In genomic region chr18:78979682-78980278, GRCh38 we compare ENCODE assay signal across 13 cellular contexts. TPM values are rescaled to one million over a fixed set of nuclear protein-coding genes. Genes with fewer than 3 reads are reported as not detected.
DNase-seq lines count a peak whose midpoint lies in the region; ATAC-seq and TF ChIP-seq lines count a peak whose summit lies in the region.
"Had no signal": no experiment of that assay in that cellular context is flagged by ENCODE, and none has a peak within 500 bp of the region (broad histone marks: within the 10 kb centered on the region; RNA-seq: fewer than 3 reads in every experiment).

Gene SALL3, plus strand, starts transcription at chr18:78979818. Its CDS starts 457 bp downstream, at chr18:78980275.

- ATAC-seq in left cardiac atrium (no peak), GM21737 (IDR thresholded peaks at IDR 0.05; ENCODE audit: unreplicated experiment) (no peak), lower lobe of right lung (no peak)

- H4K5ac ChIP-seq in mesendoderm (ENCODE audit: low read length), result no peak within 1 kb of the TSS

- H3K79me2 ChIP-seq in mesendoderm (ENCODE audit: control insufficient read depth, insufficient read depth, low read length), result peaks cover 24% of the 10 kb centered on the region

- H3K4me2 ChIP-seq in mesendoderm (ENCODE audit: low read length), result peak within 1 kb of the TSS; percentile 67

- H2AK5ac ChIP-seq in mesendoderm (ENCODE audit: low read length), result no peak within 1 kb of the TSS

- peak within 1 kb of the TSS; percentile 99 for H3K18ac ChIP-seq in mesendoderm (ENCODE audit: low read length)

- H4K8ac ChIP-seq in mesendoderm (ENCODE audit: low read depth, low read length), result no peak within 1 kb of the TSS

- DNase-seq in right atrium auricular region (ENCODE audit: low spot score) (no peak), left cardiac atrium (no peak), caudate nucleus (lab: John Stamatoyannopoulos, UW) (peak in 11 of 61 donors; percentile 32 to 54 (median 43)), mesendoderm (peak; percentile 87), foreskin fibroblast (no peak), lower lobe of right lung (no peak)
- DNase-seq in effector memory CD4-positive, alpha-beta T cell, result no peak
- DNase-seq: activated CD4-positive, alpha-beta T cell treated with anti-CD3 and anti-CD28 coated beads for 48 hours; adrenal gland; CD4-positive, alpha-beta memory T cell; thyroid gland had no signal

- H3K4me1 ChIP-seq in right atrium auricular region (peaks cover 0 to 19% of the 10 kb centered on the region in 2 donors), mesendoderm (ENCODE audit: control insufficient read depth, low read depth, low read length) (peaks cover 4% of the 10 kb centered on the region), lower lobe of right lung (no peaks in the 10 kb centered on the region)
- H3K4me1 ChIP-seq in effector memory CD4-positive, alpha-beta T cell (ENCODE audit: control insufficient read depth, insufficient read depth, low read length, poor library complexity, severe bottlenecking), result peaks cover 10% of the 10 kb centered on the region

- H3K9ac ChIP-seq in mesendoderm (ENCODE audit: low read length), result peak within 1 kb of the TSS; percentile 75

- H2BK15ac ChIP-seq in mesendoderm (replicated peaks; ENCODE audit: low read depth), result peak within 1 kb of the TSS; percentile 93

- no CpG with 5 or more reads among the region's 111 CpGs for WGBS in mesendoderm (ENCODE audit: extremely low coverage, insufficient coverage, low lambda C conversion rate)

- no peak within 1 kb of the TSS for H2BK5ac ChIP-seq in mesendoderm (ENCODE audit: low read length)

- peak within 1 kb of the TSS; percentile 76 for H2BK120ac ChIP-seq in mesendoderm (ENCODE audit: low read depth, low read length)

- TF ChIP-seq CTCF in right atrium auricular region (IDR thresholded peaks at IDR 0.05), result no peak
- TF ChIP-seq CTCF in foreskin fibroblast (IDR thresholded peaks at IDR 0.05; ENCODE audit: low read depth, low read length), result no peak
- TF ChIP-seq CTCF in lower lobe of right lung (IDR thresholded peaks at IDR 0.05), result no peak

- H3K23ac ChIP-seq in mesendoderm (ENCODE audit: low read length), result peak within 1 kb of the TSS; percentile 66

- H3K27ac ChIP-seq in right atrium auricular region, result peak within 1 kb of the TSS; percentile 56
- H3K27ac ChIP-seq in caudate nucleus (ENCODE audit: low read depth, low read length), result peak within 1 kb of the TSS; percentile 76
- peak within 1 kb of the TSS; percentile 66 for H3K27ac ChIP-seq in mesendoderm (ENCODE audit: low read depth, low read length)
- no peak within 1 kb of the TSS for H3K27ac ChIP-seq in lower lobe of right lung
- no peak within 1 kb of the TSS for H3K27ac ChIP-seq in effector memory CD4-positive, alpha-beta T cell (ENCODE audit: insufficient read depth, low read length, poor library complexity, severe bottlenecking)
- H3K27ac ChIP-seq: adrenal gland, Peyer's patch, thyroid gland had no signal

- peak within 1 kb of the TSS; percentile 89 for H3K56ac ChIP-seq in mesendoderm (ENCODE audit: low read length)

- H3K4me3 ChIP-seq in right atrium auricular region, result peak within 1 kb of the TSS; percentile 33 to 47
- H3K4me3 ChIP-seq in mesendoderm (ENCODE audit: low read length), result peak within 1 kb of the TSS; percentile 60
- no peak within 1 kb of the TSS for H3K4me3 ChIP-seq in foreskin fibroblast (ENCODE audit: low read depth in 1 of 2, low read length in 2 of 2)
- no peak within 1 kb of the TSS for H3K4me3 ChIP-seq in lower lobe of right lung
- H3K4me3 ChIP-seq in effector memory CD4-positive, alpha-beta T cell (ENCODE audit: insufficient read depth, low read depth, low read length, poor library complexity, severe bottlenecking), result no peak within 1 kb of the TSS
- H3K4me3 ChIP-seq: adrenal gland, Peyer's patch, thyroid gland had no signal

- peaks cover 15 to 26% of the 10 kb centered on the region in 2 donors for H3K27me3 ChIP-seq in right atrium auricular region
- peaks cover 21% of the 10 kb centered on the region for H3K27me3 ChIP-seq in mesendoderm (ENCODE audit: insufficient read depth, low read length, poor library complexity)
- H3K27me3 ChIP-seq in lower lobe of right lung (ENCODE audit: low read depth), result peaks cover 91% of the 10 kb centered on the region
- H3K27me3 ChIP-seq in effector memory CD4-positive, alpha-beta T cell (replicated peaks; ENCODE audit: control insufficient read depth, insufficient read depth, low read length, poor library complexity, severe bottlenecking), result peaks cover 45% of the 10 kb centered on the region

- H3K4ac ChIP-seq in mesendoderm (ENCODE audit: low read depth, low read length), result peak within 1 kb of the TSS; percentile 92

- H3K79me1 ChIP-seq in mesendoderm (ENCODE audit: low read length), result no peaks in the 10 kb centered on the region

- no peaks in the 10 kb centered on the region for H3K9me3 ChIP-seq in right atrium auricular region
- H3K9me3 ChIP-seq in lower lobe of right lung, result no peaks in the 10 kb centered on the region
- no peaks in the 10 kb centered on the region for H3K9me3 ChIP-seq in effector memory CD4-positive, alpha-beta T cell (ENCODE audit: control insufficient read depth, low read length)
- H3K9me3 ChIP-seq: adrenal gland, Peyer's patch, thyroid gland had no signal

- no peaks in the 10 kb centered on the region for H3K36me3 ChIP-seq in right atrium auricular region
- no peaks in the 10 kb centered on the region for H3K36me3 ChIP-seq in mesendoderm (ENCODE audit: control insufficient read depth, insufficient read depth, low read length)
- H3K36me3 ChIP-seq in lower lobe of right lung, result no peaks in the 10 kb centered on the region
- H3K36me3 ChIP-seq in effector memory CD4-positive, alpha-beta T cell (ENCODE audit: control insufficient read depth, insufficient read depth, low read length), result no peaks in the 10 kb centered on the region
- H3K36me3 ChIP-seq: adrenal gland, Peyer's patch, thyroid gland had no signal

- intact Hi-C loops in left cardiac atrium (cut with DNase I), result loop anchor here in 1 of 2 donors (10.0 kb wide), 2 partner anchors 905 to 1075 kb away; no protein-coding TSS in a partner anchor
- intact Hi-C loops in lower lobe of right lung (cut with DNase I), result no loop called here

RNA-seq across cellular contexts. Expression of gene SALL3, which starts in this region (rescaled TPM):
- total RNA-seq in right atrium auricular region (1 to 10 TPM; 1.5 to 2.5 TPM), left cardiac atrium (1 to 10 TPM; 1.0 to 2.8 TPM), lower lobe of right lung (not detected)
- 25.9 TPM for polyA plus RNA-seq in mesendoderm (2013, experiment 1 of 2)
- polyA plus RNA-seq in mesendoderm (2013, experiment 2 of 2), result 27.2 TPM
- total RNA-seq: CD4-positive, alpha-beta memory T cell; Peyer's patch had no signal
- polyA plus RNA-seq: adrenal gland; CD4-positive, alpha-beta memory T cell had no signal

Comparison
In these comparisons a context has a peak if more than half of its experiments do, and no peak if none do; other contexts are left out.
1. H3K27ac ChIP-seq: peak in right atrium auricular region (2 of 2), caudate nucleus (single experiment) and mesendoderm (single experiment); none in lower lobe of right lung (single experiment) and effector memory CD4-positive, alpha-beta T cell (single experiment).
2. H3K4me3 ChIP-seq: peak in right atrium auricular region (2 of 2) and mesendoderm (single experiment); none in foreskin fibroblast (0 of 2), lower lobe of right lung (single experiment) and effector memory CD4-positive, alpha-beta T cell (single experiment).